In genomic region chr5:32777733-32778132, GRCh38 we compare ENCODE assay signal across 25 cellular contexts.
"Had no signal": no experiment of that assay in that cellular context is flagged by ENCODE, and none has a peak within 500 bp of the region (broad histone marks: within the 10 kb centered on the region; RNA-seq: fewer than 3 reads in every experiment).

No MANE protein-coding gene starts in this region.

- H3K27ac ChIP-seq: body of pancreas, colonic mucosa, foreskin keratinocyte, hepatocyte, lower lobe of right lung, neutrophil, parathyroid adenoma, sigmoid colon, suprapubic skin had no signal

- H3K9ac ChIP-seq: parathyroid adenoma had no signal

- DNase-seq: activated CD4-positive, alpha-beta T cell treated with anti-CD3 and anti-CD28 coated beads for 36 hours; activated CD4-positive, alpha-beta T cell treated with anti-CD3 and anti-CD28 coated beads, Interleukin-2, amount 50 U/mL, for 48 hours; activated gamma-delta T cell; amniotic stem cell; body of pancreas; central memory CD4-positive, alpha-beta T cell; colonic mucosa; effector CD4-positive, alpha-beta T cell; foreskin keratinocyte; left colon; lower lobe of right lung; sigmoid colon; stimulated activated CD4-positive, alpha-beta T cell treated with anti-CD3 and anti-CD28 coated beads, Interleukin-12 subunit alpha, Interleukin-12 subunit beta, amount 100 ng/mL, for 4 hours; stimulated activated CD4-positive, alpha-beta T cell treated with anti-CD3 and anti-CD28 coated beads, Interleukin-1b, Interleukin-23, amount 100 ng/mL, for 48 hours; stimulated activated naive CD4-positive, alpha-beta T cell treated with Interleukin-2 at 50 U/mL for 16 hours; trophoblast cell had no signal

- ATAC-seq: activated CD4-positive, alpha-beta T cell treated with anti-CD3 and anti-CD28 coated beads for 36 hours; activated naive CD4-positive, alpha-beta T cell treated with anti-CD3 and anti-CD28 coated beads, Interleukin-2, amount 50 U/mL, for 72 hours; body of pancreas; foreskin keratinocyte; lower lobe of right lung; natural killer cell treated with Interleukin-12 subunit alpha and Interleukin-12 subunit beta and Interleukin-15 and Interleukin-18, amount 100 ng/mL, for 72 hours; WTC11 had no signal

- H3K79me2 ChIP-seq: hepatocyte, parathyroid adenoma had no signal

- H3K4me3 ChIP-seq: body of pancreas, colonic mucosa, hepatocyte, lower lobe of right lung, sigmoid colon, suprapubic skin had no signal

- H3K27me3 ChIP-seq: body of pancreas, colonic mucosa, foreskin keratinocyte, hepatocyte, neutrophil, sigmoid colon, suprapubic skin had no signal

- FAIRE-seq: islet of Langerhans, TTC549 had no signal

- H3K4me2 ChIP-seq: hepatocyte had no signal

- H3K9me3 ChIP-seq: body of pancreas, colonic mucosa, lower lobe of right lung, neutrophil, sigmoid colon, suprapubic skin had no signal

- H3K36me3 ChIP-seq: colonic mucosa, lower lobe of right lung, neutrophil, suprapubic skin had no signal

- H3K4me1 ChIP-seq: body of pancreas, colonic mucosa, foreskin keratinocyte, lower lobe of right lung, parathyroid adenoma, sigmoid colon, suprapubic skin had no signal

- H2AFZ ChIP-seq: hepatocyte, parathyroid adenoma had no signal
